ENCODE assay signal across 9 cellular contexts in genomic region chr9:708182-708555, GRCh38.
DNase-seq lines count a peak whose midpoint lies in the region; ATAC-seq and TF ChIP-seq lines count a peak whose summit lies in the region.
"Had no signal": no experiment of that assay in that cellular context is flagged by ENCODE, and none has a peak within 500 bp of the region (broad histone marks: within the 10 kb centered on the region; RNA-seq: fewer than 3 reads in every experiment).

No MANE protein-coding gene starts in this region.

- TF ChIP-seq CTCF in heart left ventricle (IDR thresholded peaks at IDR 0.05), result no peak
- no peak for TF ChIP-seq CTCF in chondrocyte (IDR thresholded peaks at IDR 0.05)
- no peak for TF ChIP-seq CTCF in endothelial cell (IDR thresholded peaks at IDR 0.05; ENCODE audit: unreplicated experiment)

- 22 to 43% (median 33%) methylated on average over 7 of the region's 7 CpGs for WGBS in heart left ventricle, 4 donors
- no CpG with 5 or more reads among the region's 7 CpGs for WGBS in mesendoderm (ENCODE audit: extremely low coverage, insufficient coverage, low lambda C conversion rate)
- 18% methylated on average over 7 of the region's 7 CpGs for whole genome bisulfite sequencing in urinary bladder

- DNase-seq in heart left ventricle (no peak), left ventricle myocardium superior (no peak), chondrocyte (ENCODE audit: low spot score) (no peak), mesendoderm (peak; percentile 49), endothelial cell (ENCODE audit: low spot score) (no peak), retina (no peak), NOMO-1 treated with dmso at 0.1 percent for 144 hours (lab: John Stamatoyannopoulos, UW; ENCODE audit: unreplicated experiment) (no peak)

- H3K27ac ChIP-seq in heart left ventricle, result peak overlapping the region in 10 of 12 donors; percentile 46 to 82 (median 68)
- H3K27ac ChIP-seq in mesendoderm (ENCODE audit: low read depth, low read length), result no peak overlapping the region
- H3K27ac ChIP-seq in urinary bladder (ENCODE audit: low read depth), result no peak overlapping the region

- peak overlapping the region; percentile 66 for H3K56ac ChIP-seq in mesendoderm (ENCODE audit: low read length)

- peak overlapping the region; percentile 78 for H3K4me3 Mint-ChIP-seq in chondrocyte (ENCODE audit: unreplicated experiment)
- no peak overlapping the region for H3K4me3 Mint-ChIP-seq in endothelial cell (ENCODE audit: unreplicated experiment)

- H3K4ac ChIP-seq in mesendoderm (ENCODE audit: low read depth, low read length), result no peak overlapping the region

- no peak overlapping the region for H3K23ac ChIP-seq in mesendoderm (ENCODE audit: low read length)

- peaks cover 66% of the 10 kb centered on the region for H3K4me1 Mint-ChIP-seq in chondrocyte (ENCODE audit: low read depth)
- peaks cover 12% of the 10 kb centered on the region for H3K4me1 Mint-ChIP-seq in endothelial cell (ENCODE audit: unreplicated experiment)

- peaks cover under 1% of the 10 kb centered on the region for H3K79me1 ChIP-seq in mesendoderm (ENCODE audit: low read length)

- no peak overlapping the region for H4K5ac ChIP-seq in mesendoderm (ENCODE audit: low read length)

- H3K36me3 ChIP-seq in heart left ventricle, result peaks cover 0 to 32% (median 22%) of the 10 kb centered on the region in 9 donors
- peaks cover 3% of the 10 kb centered on the region for H3K36me3 ChIP-seq in mesendoderm (ENCODE audit: control insufficient read depth, insufficient read depth, low read length)
- H3K36me3 ChIP-seq in urinary bladder (ENCODE audit: insufficient read depth), result no peaks in the 10 kb centered on the region

- H3K18ac ChIP-seq in mesendoderm (ENCODE audit: low read length), result no peak overlapping the region

- peak overlapping the region; percentile 34 for H3K9ac ChIP-seq in mesendoderm (ENCODE audit: low read length)

- H3K4me1 ChIP-seq in heart left ventricle (peaks cover 4 to 65% (median 36%) of the 10 kb centered on the region in 12 donors), mesendoderm (ENCODE audit: control insufficient read depth, low read depth, low read length) (peaks cover 10% of the 10 kb centered on the region), urinary bladder (ENCODE audit: insufficient read depth) (no peaks in the 10 kb centered on the region)

- no peaks in the 10 kb centered on the region for H3K9me3 Mint-ChIP-seq in chondrocyte (ENCODE audit: low read depth)
- no peaks in the 10 kb centered on the region for H3K9me3 Mint-ChIP-seq in endothelial cell (ENCODE audit: unreplicated experiment)
- H3K9me3 Mint-ChIP-seq: activated T-helper 2 cell treated with anti-CD3 and anti-CD28 coated beads, Interferon-gamma antibody, Interleukin-2, Interleukin-4, amounts not matched to agents 10 μg/mL and 5 μg/mL and 100 μg/mL, durations not matched to agents 14 hours and 24 hours and 36 hours had no signal

- H3K27ac Mint-ChIP-seq in chondrocyte (ENCODE audit: unreplicated experiment), result peak overlapping the region; percentile 90
- H3K27ac Mint-ChIP-seq in endothelial cell (ENCODE audit: unreplicated experiment), result no peak overlapping the region
- H3K27ac Mint-ChIP-seq: activated T-helper 2 cell treated with anti-CD3 and anti-CD28 coated beads, Interferon-gamma antibody, Interleukin-2, Interleukin-4, amounts not matched to agents 10 μg/mL and 5 μg/mL and 100 μg/mL, durations not matched to agents 14 hours and 24 hours and 36 hours had no signal

- ATAC-seq in heart left ventricle, result no peak
- no peak for ATAC-seq in left ventricle myocardium superior

- no peaks in the 10 kb centered on the region for H3K79me2 ChIP-seq in mesendoderm (ENCODE audit: control insufficient read depth, insufficient read depth, low read length)

- H3K4me2 ChIP-seq in mesendoderm (ENCODE audit: low read length), result peak overlapping the region; percentile 31

- H3K36me3 Mint-ChIP-seq in chondrocyte (ENCODE audit: low read depth) (peaks cover 25% of the 10 kb centered on the region), endothelial cell (ENCODE audit: low read depth, unreplicated experiment) (peaks cover 23% of the 10 kb centered on the region)

- H2BK5ac ChIP-seq in mesendoderm (ENCODE audit: low read length), result no peak overlapping the region

- H4K8ac ChIP-seq in mesendoderm (ENCODE audit: low read depth, low read length), result no peak overlapping the region

- H3K27me3 ChIP-seq in heart left ventricle, result peaks cover 0 to 4% (median 0%) of the 10 kb centered on the region in 9 donors
- no peaks in the 10 kb centered on the region for H3K27me3 ChIP-seq in mesendoderm (ENCODE audit: insufficient read depth, low read length, poor library complexity)

- no peak overlapping the region for H2AK5ac ChIP-seq in mesendoderm (ENCODE audit: low read length)

- H3K27me3 Mint-ChIP-seq in chondrocyte (ENCODE audit: low read depth), result no peaks in the 10 kb centered on the region
- peaks cover 9% of the 10 kb centered on the region for H3K27me3 Mint-ChIP-seq in endothelial cell (ENCODE audit: unreplicated experiment)

- no peak overlapping the region for H2BK120ac ChIP-seq in mesendoderm (ENCODE audit: low read depth, low read length)

- H3K4me3 ChIP-seq in heart left ventricle (peak overlapping the region in 7 of 12 donors; percentile 16 to 47 (median 26)), mesendoderm (ENCODE audit: low read length) (no peak overlapping the region), urinary bladder (ENCODE audit: low read depth, low read length) (peak overlapping the region; percentile 37)

- intact Hi-C loops in heart left ventricle (cut with DNase I), result loop anchor here in 2 of 10 donors (2.0 to 5.0 kb wide), 2 partner anchors 33 to 34 kb away; no protein-coding TSS in a partner anchor
- intact Hi-C loops in left ventricle myocardium superior (cut with micrococcal nuclease), result no loop called here

- no peak overlapping the region for H2BK15ac ChIP-seq in mesendoderm (replicated peaks; ENCODE audit: low read depth)

- TF ChIP-seq POLR2A in heart left ventricle (IDR thresholded peaks at IDR 0.05), result no peak

- no peaks in the 10 kb centered on the region for H3K9me3 ChIP-seq in heart left ventricle

Comparison
In these comparisons a context has a peak if more than half of its experiments do, and no peak if none do; other contexts are left out.
1. H3K27ac ChIP-seq: peak in heart left ventricle (10 of 12); none in mesendoderm (single experiment) and urinary bladder (single experiment).